9 cellular contexts compared by ENCODE assay signal in the genomic region with DNA sequence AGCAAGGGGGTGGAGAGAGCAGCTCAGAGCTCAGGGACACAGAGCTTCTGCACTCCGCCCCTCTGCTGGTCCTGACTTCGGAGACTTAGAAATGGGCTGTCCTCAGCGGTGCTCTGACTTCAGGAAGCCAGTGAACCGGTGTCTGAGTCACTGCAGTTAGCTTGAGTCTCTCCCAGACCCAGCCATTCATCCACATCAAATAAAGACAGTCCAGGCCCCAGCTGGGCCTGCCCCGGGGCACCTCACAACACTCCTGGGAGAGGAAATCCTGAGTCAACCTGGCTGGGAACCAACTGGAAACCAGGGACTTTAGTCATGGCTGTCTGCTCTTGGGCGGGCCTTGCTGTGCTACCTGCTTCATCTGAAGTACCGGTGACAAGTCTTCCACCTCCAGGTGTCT. TPM values are rescaled to one million over a fixed set of nuclear protein-coding genes. Genes with fewer than 3 reads are reported as not detected.
DNase-seq lines count a peak whose midpoint lies in the region; ATAC-seq and TF ChIP-seq lines count a peak whose summit lies in the region.
"Had no signal": no experiment of that assay in that cellular context is flagged by ENCODE, and none has a peak within 500 bp of the region (broad histone marks: within the 10 kb centered on the region; RNA-seq: fewer than 3 reads in every experiment).

No MANE protein-coding gene starts in this region.

- peaks cover 8% of the 10 kb centered on the region for H3K4me1 Mint-ChIP-seq in activated T-helper 17 cell treated with anti-CD3 and anti-CD28 coated beads, Interleukin-2, amount 50 U/mL, for 72 hours
- peaks cover 41% of the 10 kb centered on the region for H3K4me1 Mint-ChIP-seq in endodermal cell

- no peak for TF ChIP-seq POLR2A in stomach (IDR thresholded peaks at IDR 0.05)

- DNase-seq in iris pigment epithelial cell (ENCODE audit: low read depth) (peak; percentile 97), stomach (peak; percentile 85), endodermal cell (no peak), SKM-1 treated with dmso at 0.1 percent for 144 hours (lab: John Stamatoyannopoulos, UW; ENCODE audit: unreplicated experiment) (no peak), globus pallidus (ENCODE audit: low spot score) (no peak), NCI-H446 treated with DMSO at 0.1 percent for 48 hours (lab: John Stamatoyannopoulos, UW) (no peak)
- DNase-seq: WERI-Rb-1 had no signal

- no peaks in the 10 kb centered on the region for H3K36me3 Mint-ChIP-seq in activated T-helper 17 cell treated with anti-CD3 and anti-CD28 coated beads, Interleukin-2, amount 50 U/mL, for 72 hours (ENCODE audit: low read depth)
- no peaks in the 10 kb centered on the region for H3K36me3 Mint-ChIP-seq in endodermal cell (ENCODE audit: low read depth)

- no peak overlapping the region for H3K4me3 Mint-ChIP-seq in activated T-helper 17 cell treated with anti-CD3 and anti-CD28 coated beads, Interleukin-2, amount 50 U/mL, for 72 hours
- H3K4me3 Mint-ChIP-seq in endodermal cell = no peak overlapping the region

- CTCF ChIA-PET in HEK293 (lab: Yijun Ruan, JAX) = interaction anchor here (1.4 kb wide), 1 partner anchor 46 kb away, joined by 3 read pairs; no protein-coding TSS in a partner anchor

- intact Hi-C loops in stomach (cut with DNase I; ENCODE audit: low total_unique reads) = no loop called here

- POLR2A ChIA-PET in HEK293 (lab: Yijun Ruan, JAX) = no interaction called here

- TF ChIP-seq CTCF in HEK293 (tag by site-specific recombination; IDR thresholded peaks at IDR 0.05) (no peak), stomach (IDR thresholded peaks at IDR 0.05) (no peak), endodermal cell (conservative IDR thresholded peaks at IDR 0.05) (no peak)

- H3K4me3 ChIP-seq in HEK293 (ENCODE audit: low read depth, low read length) (no peak overlapping the region), stomach (no peak overlapping the region), endodermal cell (ENCODE audit: low read length) (no peak overlapping the region)

- no peaks in the 10 kb centered on the region for H3K9me3 Mint-ChIP-seq in activated T-helper 17 cell treated with anti-CD3 and anti-CD28 coated beads, Interleukin-2, amount 50 U/mL, for 72 hours
- H3K9me3 Mint-ChIP-seq in endodermal cell = peaks cover 18% of the 10 kb centered on the region

- 39 to 63% (median 49%) methylated on average over 2 to 7 of the region's 7 CpGs for WGBS in stomach, 5 donors
- WGBS in endodermal cell (ENCODE audit: insufficient coverage in 1 of 2, insufficient read length in 1 of 2), 2 experiments = 88 to 94% methylated on average over 5 to 7 of the region's 7 CpGs

- peak; percentile 57 for ATAC-seq in activated T-helper 17 cell treated with anti-CD3 and anti-CD28 coated beads, Interleukin-2, amount 50 U/mL, for 72 hours (replicated peaks)

- H3K36me3 ChIP-seq in HEK293 (ENCODE audit: control insufficient read depth in 2 of 2, insufficient read depth in 1 of 2, low read length in 2 of 2) = no peaks in the 10 kb centered on the region
- H3K36me3 ChIP-seq in stomach = no peaks in the 10 kb centered on the region
- no peaks in the 10 kb centered on the region for H3K36me3 ChIP-seq in endodermal cell (ENCODE audit: control insufficient read depth, insufficient read depth, low read length)
- H3K36me3 ChIP-seq: WERI-Rb-1 had no signal

- H3K27me3 Mint-ChIP-seq in activated T-helper 17 cell treated with anti-CD3 and anti-CD28 coated beads, Interleukin-2, amount 50 U/mL, for 72 hours = no peaks in the 10 kb centered on the region
- no peaks in the 10 kb centered on the region for H3K27me3 Mint-ChIP-seq in endodermal cell (ENCODE audit: insufficient read depth)

- no peaks in the 10 kb centered on the region for H3K27me3 ChIP-seq in stomach
- no peaks in the 10 kb centered on the region for H3K27me3 ChIP-seq in endodermal cell (ENCODE audit: control insufficient read depth, insufficient read depth, low read length, poor library complexity, severe bottlenecking)

- H3K4me1 ChIP-seq in HEK293 (ENCODE audit: control insufficient read depth, insufficient read depth, low read length) = no peaks in the 10 kb centered on the region
- peaks cover 15 to 42% (median 21%) of the 10 kb centered on the region in 4 donors for H3K4me1 ChIP-seq in stomach
- H3K4me1 ChIP-seq in endodermal cell (ENCODE audit: control insufficient read depth, insufficient read depth, low read length) = peaks cover 8% of the 10 kb centered on the region

- H3K27ac ChIP-seq in HEK293 (ENCODE audit: extremely low read depth, low read depth, low read length) (no peak overlapping the region), stomach (peak overlapping the region; percentile 38 to 84 (median 65)), endodermal cell (ENCODE audit: low read depth, low read length) (no peak overlapping the region)
- H3K27ac ChIP-seq: WERI-Rb-1 had no signal

- TF ChIP-seq EP300 in stomach (IDR thresholded peaks at IDR 0.05) = no peak

- H3K9me3 ChIP-seq in HEK293 (ENCODE audit: control insufficient read depth, insufficient read depth, low read depth, low read length) (no peaks in the 10 kb centered on the region), stomach (no peaks in the 10 kb centered on the region), endodermal cell (ENCODE audit: control insufficient read depth, low read length) (peaks cover 39% of the 10 kb centered on the region)

- no peak overlapping the region for H3K9ac ChIP-seq in endodermal cell (ENCODE audit: extremely low read depth, low read length, poor library complexity, severe bottlenecking)

- H3K27ac Mint-ChIP-seq in activated T-helper 17 cell treated with anti-CD3 and anti-CD28 coated beads, Interleukin-2, amount 50 U/mL, for 72 hours = no peak overlapping the region
- H3K27ac Mint-ChIP-seq in endodermal cell = no peak overlapping the region

TF ChIP-seq in HEK293, 187 proteins besides CTCF, POLR2A, EP300 and RAD21:
- no peak for TF ChIP-seq ZNF416 (tag by site-specific recombination; IDR thresholded peaks at IDR 0.05)
- peak; percentile 16; the same call in 1 of the 2 replicates for TF ChIP-seq GLIS1 (tag by site-specific recombination; IDR thresholded peaks at IDR 0.05)

RNA-seq across cellular contexts. Expression of a gene that starts 5.4 kb away (rescaled TPM):
- not detected for total RNA-seq in activated T-helper 17 cell treated with anti-CD3 and anti-CD28 coated beads, Interleukin-2, amount 50 U/mL, for 72 hours
- total RNA-seq in stomach (10 to 100 TPM in 3 of 5 donors, 1 to 10 TPM in 2; 2.3 to 49.6 (median 17.0) TPM), endodermal cell (under 1 TPM in 1 of 2 donors, not detected in 1; 0.24 TPM)
- 10 to 100 TPM in 1 of 3 donors, 1 to 10 TPM in 2; 2.7 to 10.3 (median 6.4) TPM for polyA plus RNA-seq in stomach
- not detected for polyA plus RNA-seq in endodermal cell (2013, experiment 1 of 2)
- 0.04 TPM for polyA plus RNA-seq in endodermal cell (2013, experiment 2 of 2)

Comparison
In these comparisons a context has a peak if more than half of its experiments do, and no peak if none do; other contexts are left out.
1. H3K27ac ChIP-seq: peak in stomach (5 of 5); none in HEK293 (single experiment) and endodermal cell (single experiment).
2. DNase-seq: peak in iris pigment epithelial cell (single experiment) and stomach (single experiment); none in endodermal cell (single experiment), SKM-1 treated with dmso at 0.1 percent for 144 hours (single experiment), globus pallidus (single experiment) and NCI-H446 treated with DMSO at 0.1 percent for 48 hours (single experiment).